Comparison of ENCODE assay signal across 1 cellular context in genomic region chr20:63082308-63082938, GRCh38.
TF ChIP-seq lines count a peak whose summit lies in the region.

No MANE protein-coding gene starts in this region.

TF ChIP-seq in HepG2, 621 proteins besides CTCF, POLR2A, EP300 and RAD21 (continued from another document and continues in another):
- TF ChIP-seq, protein P1, sequence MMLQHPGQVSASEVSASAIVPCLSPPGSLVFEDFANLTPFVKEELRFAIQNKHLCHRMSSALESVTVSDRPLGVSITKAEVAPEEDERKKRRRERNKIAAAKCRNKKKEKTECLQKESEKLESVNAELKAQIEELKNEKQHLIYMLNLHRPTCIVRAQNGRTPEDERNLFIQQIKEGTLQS (CRISPR knock-in tag; IDR thresholded peaks at IDR 0.05) = peak; percentile 72; the same call in 1 of the 2 replicates
- TF ChIP-seq, protein P2, sequence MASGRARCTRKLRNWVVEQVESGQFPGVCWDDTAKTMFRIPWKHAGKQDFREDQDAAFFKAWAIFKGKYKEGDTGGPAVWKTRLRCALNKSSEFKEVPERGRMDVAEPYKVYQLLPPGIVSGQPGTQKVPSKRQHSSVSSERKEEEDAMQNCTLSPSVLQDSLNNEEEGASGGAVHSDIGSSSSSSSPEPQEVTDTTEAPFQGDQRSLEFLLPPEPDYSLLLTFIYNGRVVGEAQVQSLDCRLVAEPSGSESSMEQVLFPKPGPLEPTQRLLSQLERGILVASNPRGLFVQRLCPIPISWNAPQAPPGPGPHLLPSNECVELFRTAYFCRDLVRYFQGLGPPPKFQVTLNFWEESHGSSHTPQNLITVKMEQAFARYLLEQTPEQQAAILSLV (CRISPR knock-in tag; IDR thresholded peaks at IDR 0.05; ENCODE audit: borderline replicate concordance) = peak; percentile 78; the same call in 1 of the 2 replicates
- TF ChIP-seq PCBP1 (IDR thresholded peaks at IDR 0.05; ENCODE audit: borderline replicate concordance, low read depth, low read length) (peak; percentile 67; the same call in 1 of the 2 replicates), ZBTB3 (CRISPR knock-in tag; IDR thresholded peaks at IDR 0.05; ENCODE audit: borderline replicate concordance, low read depth) (0 out of 2 replicates have a peak, but pooled peaks have one; percentile 84), ZMYM4 (CRISPR knock-in tag; IDR thresholded peaks at IDR 0.05) (0 out of 2 replicates have a peak, but pooled peaks have one; percentile 41), ZNF841 (CRISPR knock-in tag; IDR thresholded peaks at IDR 0.05; ENCODE audit: borderline replicate concordance) (0 out of 2 replicates have a peak, but pooled peaks have one; percentile 47), RBM39 (IDR thresholded peaks at IDR 0.05; ENCODE audit: low read depth, low read length, poor library complexity, severe bottlenecking) (no peak), ISL2 (CRISPR knock-in tag; IDR thresholded peaks at IDR 0.05) (peak; percentile 73; the same call in 1 of the 2 replicates), SALL2 (CRISPR knock-in tag; IDR thresholded peaks at IDR 0.05) (peak; percentile 61; the same call in 1 of the 2 replicates), FIP1L1 (IDR thresholded peaks at IDR 0.05; ENCODE audit: borderline replicate concordance, insufficient read depth, low read depth, low read length) (no peak), ZNF10 (CRISPR knock-in tag; IDR thresholded peaks at IDR 0.05; ENCODE audit: borderline replicate concordance, low read depth) (no peak), KAT7 (CRISPR knock-in tag; IDR thresholded peaks at IDR 0.05; ENCODE audit: borderline replicate concordance) (no peak), NFYC (CRISPR knock-in tag; IDR thresholded peaks at IDR 0.05) (peak; percentile 45; the same call in 1 of the 2 replicates), MTERF4 (CRISPR knock-in tag; IDR thresholded peaks at IDR 0.05) (peak; percentile 96), CERS6 (CRISPR knock-in tag; IDR thresholded peaks at IDR 0.05) (no peak), ZNF749 (CRISPR knock-in tag; IDR thresholded peaks at IDR 0.05; ENCODE audit: borderline replicate concordance) (peak; percentile 95), SMARCE1 (IDR thresholded peaks at IDR 0.05; ENCODE audit: borderline replicate concordance) (no peak), ZNF510 (CRISPR knock-in tag; IDR thresholded peaks at IDR 0.05; ENCODE audit: low read depth) (peak; percentile 86), PAXIP1 (CRISPR knock-in tag; conservative IDR thresholded peaks at IDR 0.05) (no peak; the same call in 1 of the 2 replicates), RBM22 (optimal IDR thresholded peaks at IDR 0.05; ENCODE audit: low read length) (no peak), HMG20A (CRISPR knock-in tag; IDR thresholded peaks at IDR 0.05; ENCODE audit: borderline replicate concordance) (peak; percentile 47; the same call in 1 of the 2 replicates), JUND (CRISPR knock-in tag; IDR thresholded peaks at IDR 0.05) (no peak), KDM6A (CRISPR knock-in tag; IDR thresholded peaks at IDR 0.05; ENCODE audit: low read depth) (0 out of 2 replicates have a peak, but pooled peaks have one; percentile 29), ZNF704 (CRISPR knock-in tag; IDR thresholded peaks at IDR 0.05; ENCODE audit: borderline replicate concordance) (peak; percentile 95), ZFX (CRISPR knock-in tag; IDR thresholded peaks at IDR 0.05; ENCODE audit: low read depth) (peak; percentile 39), HMGA1 (CRISPR knock-in tag; conservative IDR thresholded peaks at IDR 0.05) (no peak), GATAD2A (CRISPR knock-in tag; IDR thresholded peaks at IDR 0.05) (peak; percentile 48; the same call in 1 of the 2 replicates), ZNF672 (CRISPR knock-in tag; IDR thresholded peaks at IDR 0.05) (no peak), ZNF160 (CRISPR knock-in tag; IDR thresholded peaks at IDR 0.05) (peak; percentile 86), U2AF1 (optimal IDR thresholded peaks at IDR 0.05; ENCODE audit: low read depth, low read length) (no peak), MAFF (IDR thresholded peaks at IDR 0.05; ENCODE audit: low read depth, low read length) (no peak), SP1 (IDR thresholded peaks at IDR 0.05) (no peak), SP1 (CRISPR knock-in tag; IDR thresholded peaks at IDR 0.05) (peak; percentile 57; the same call in 1 of the 2 replicates)
- TF ChIP-seq, protein P3, sequence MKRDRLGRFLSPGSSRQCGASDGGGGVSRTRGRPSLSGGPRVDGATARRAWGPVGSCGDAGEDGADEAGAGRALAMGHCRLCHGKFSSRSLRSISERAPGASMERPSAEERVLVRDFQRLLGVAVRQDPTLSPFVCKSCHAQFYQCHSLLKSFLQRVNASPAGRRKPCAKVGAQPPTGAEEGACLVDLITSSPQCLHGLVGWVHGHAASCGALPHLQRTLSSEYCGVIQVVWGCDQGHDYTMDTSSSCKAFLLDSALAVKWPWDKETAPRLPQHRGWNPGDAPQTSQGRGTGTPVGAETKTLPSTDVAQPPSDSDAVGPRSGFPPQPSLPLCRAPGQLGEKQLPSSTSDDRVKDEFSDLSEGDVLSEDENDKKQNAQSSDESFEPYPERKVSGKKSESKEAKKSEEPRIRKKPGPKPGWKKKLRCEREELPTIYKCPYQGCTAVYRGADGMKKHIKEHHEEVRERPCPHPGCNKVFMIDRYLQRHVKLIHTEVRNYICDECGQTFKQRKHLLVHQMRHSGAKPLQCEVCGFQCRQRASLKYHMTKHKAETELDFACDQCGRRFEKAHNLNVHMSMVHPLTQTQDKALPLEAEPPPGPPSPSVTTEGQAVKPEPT (CRISPR knock-in tag; IDR thresholded peaks at IDR 0.05; ENCODE audit: low read depth) = no peak
- TF ChIP-seq, protein P4, sequence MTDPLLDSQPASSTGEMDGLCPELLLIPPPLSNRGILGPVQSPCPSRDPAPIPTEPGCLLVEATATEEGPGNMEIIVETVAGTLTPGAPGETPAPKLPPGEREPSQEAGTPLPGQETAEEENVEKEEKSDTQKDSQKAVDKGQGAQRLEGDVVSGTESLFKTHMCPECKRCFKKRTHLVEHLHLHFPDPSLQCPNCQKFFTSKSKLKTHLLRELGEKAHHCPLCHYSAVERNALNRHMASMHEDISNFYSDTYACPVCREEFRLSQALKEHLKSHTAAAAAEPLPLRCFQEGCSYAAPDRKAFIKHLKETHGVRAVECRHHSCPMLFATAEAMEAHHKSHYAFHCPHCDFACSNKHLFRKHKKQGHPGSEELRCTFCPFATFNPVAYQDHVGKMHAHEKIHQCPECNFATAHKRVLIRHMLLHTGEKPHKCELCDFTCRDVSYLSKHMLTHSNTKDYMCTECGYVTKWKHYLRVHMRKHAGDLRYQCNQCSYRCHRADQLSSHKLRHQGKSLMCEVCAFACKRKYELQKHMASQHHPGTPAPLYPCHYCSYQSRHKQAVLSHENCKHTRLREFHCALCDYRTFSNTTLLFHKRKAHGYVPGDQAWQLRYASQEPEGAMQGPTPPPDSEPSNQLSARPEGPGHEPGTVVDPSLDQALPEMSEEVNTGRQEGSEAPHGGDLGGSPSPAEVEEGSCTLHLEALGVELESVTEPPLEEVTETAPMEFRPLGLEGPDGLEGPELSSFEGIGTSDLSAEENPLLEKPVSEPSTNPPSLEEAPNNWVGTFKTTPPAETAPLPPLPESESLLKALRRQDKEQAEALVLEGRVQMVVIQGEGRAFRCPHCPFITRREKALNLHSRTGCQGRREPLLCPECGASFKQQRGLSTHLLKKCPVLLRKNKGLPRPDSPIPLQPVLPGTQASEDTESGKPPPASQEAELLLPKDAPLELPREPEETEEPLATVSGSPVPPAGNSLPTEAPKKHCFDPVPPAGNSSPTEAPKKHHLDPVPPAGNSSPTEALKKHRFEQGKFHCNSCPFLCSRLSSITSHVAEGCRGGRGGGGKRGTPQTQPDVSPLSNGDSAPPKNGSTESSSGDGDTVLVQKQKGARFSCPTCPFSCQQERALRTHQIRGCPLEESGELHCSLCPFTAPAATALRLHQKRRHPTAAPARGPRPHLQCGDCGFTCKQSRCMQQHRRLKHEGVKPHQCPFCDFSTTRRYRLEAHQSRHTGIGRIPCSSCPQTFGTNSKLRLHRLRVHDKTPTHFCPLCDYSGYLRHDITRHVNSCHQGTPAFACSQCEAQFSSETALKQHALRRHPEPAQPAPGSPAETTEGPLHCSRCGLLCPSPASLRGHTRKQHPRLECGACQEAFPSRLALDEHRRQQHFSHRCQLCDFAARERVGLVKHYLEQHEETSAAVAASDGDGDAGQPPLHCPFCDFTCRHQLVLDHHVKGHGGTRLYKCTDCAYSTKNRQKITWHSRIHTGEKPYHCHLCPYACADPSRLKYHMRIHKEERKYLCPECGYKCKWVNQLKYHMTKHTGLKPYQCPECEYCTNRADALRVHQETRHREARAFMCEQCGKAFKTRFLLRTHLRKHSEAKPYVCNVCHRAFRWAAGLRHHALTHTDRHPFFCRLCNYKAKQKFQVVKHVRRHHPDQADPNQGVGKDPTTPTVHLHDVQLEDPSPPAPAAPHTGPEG (CRISPR knock-in tag; IDR thresholded peaks at IDR 0.05) = peak; percentile 79; the same call in 1 of the 2 replicates
- TF ChIP-seq, protein P5, sequence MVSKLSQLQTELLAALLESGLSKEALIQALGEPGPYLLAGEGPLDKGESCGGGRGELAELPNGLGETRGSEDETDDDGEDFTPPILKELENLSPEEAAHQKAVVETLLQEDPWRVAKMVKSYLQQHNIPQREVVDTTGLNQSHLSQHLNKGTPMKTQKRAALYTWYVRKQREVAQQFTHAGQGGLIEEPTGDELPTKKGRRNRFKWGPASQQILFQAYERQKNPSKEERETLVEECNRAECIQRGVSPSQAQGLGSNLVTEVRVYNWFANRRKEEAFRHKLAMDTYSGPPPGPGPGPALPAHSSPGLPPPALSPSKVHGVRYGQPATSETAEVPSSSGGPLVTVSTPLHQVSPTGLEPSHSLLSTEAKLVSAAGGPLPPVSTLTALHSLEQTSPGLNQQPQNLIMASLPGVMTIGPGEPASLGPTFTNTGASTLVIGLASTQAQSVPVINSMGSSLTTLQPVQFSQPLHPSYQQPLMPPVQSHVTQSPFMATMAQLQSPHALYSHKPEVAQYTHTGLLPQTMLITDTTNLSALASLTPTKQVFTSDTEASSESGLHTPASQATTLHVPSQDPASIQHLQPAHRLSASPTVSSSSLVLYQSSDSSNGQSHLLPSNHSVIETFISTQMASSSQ (IDR thresholded peaks at IDR 0.05; ENCODE audit: low read depth) = no peak
- TF ChIP-seq, protein P5 (CRISPR knock-in tag; IDR thresholded peaks at IDR 0.05; ENCODE audit: borderline replicate concordance) = 0 out of 2 replicates have a peak, but pooled peaks have one; percentile 40
